In the genomic region with DNA sequence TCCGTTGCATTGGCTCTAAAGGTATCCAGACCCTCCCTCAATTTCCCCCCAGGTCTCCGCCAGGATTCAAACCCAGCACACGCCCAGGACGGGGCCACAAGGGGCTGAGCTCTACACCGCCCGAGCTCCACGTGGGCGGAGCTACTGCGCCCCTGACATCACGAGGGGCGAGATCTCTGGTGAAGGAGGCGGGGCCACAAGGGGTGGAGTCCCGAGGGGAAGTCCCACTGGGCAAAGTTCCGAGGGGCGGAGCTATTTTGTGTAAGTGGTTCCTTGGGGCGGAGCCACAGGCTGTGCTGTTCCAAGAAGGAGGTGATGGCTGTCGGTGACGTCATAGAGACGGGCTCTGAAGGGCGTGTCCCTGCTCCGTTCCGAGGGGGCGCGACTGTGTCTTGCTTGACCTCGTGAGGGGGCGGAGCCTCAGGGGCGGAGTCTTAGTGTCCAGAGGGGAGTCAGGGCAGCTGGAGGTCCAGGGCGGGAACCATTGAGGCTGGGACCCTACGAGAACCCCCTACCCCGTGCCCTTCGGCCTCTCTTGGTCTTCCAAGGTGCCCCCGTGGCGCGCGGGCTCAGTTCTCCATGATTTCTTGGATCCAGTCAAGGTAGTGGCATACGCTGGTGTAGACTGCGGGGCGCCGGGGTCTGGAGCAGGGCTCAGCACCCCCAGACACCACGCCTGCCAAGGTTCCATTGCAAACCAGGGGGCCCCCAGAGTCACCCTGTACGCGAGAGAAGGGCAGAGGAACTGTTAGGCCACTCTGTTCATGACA, we compare ENCODE assay signal across 1 cellular context.
TF ChIP-seq lines count a peak whose summit lies in the region.

No MANE protein-coding gene starts in this region.

TF ChIP-seq in IMR-90, 13 proteins besides CTCF, POLR2A, EP300 and RAD21:
- no peak for TF ChIP-seq BHLHE40 (IDR thresholded peaks at IDR 0.05; ENCODE audit: low read depth, low read length)
- no peak for TF ChIP-seq MAZ (IDR thresholded peaks at IDR 0.05; ENCODE audit: borderline replicate concordance, low read depth, low read length)
- no peak for TF ChIP-seq RFX5 (IDR thresholded peaks at IDR 0.05; ENCODE audit: low read depth, low read length)
- TF ChIP-seq, protein P1, sequence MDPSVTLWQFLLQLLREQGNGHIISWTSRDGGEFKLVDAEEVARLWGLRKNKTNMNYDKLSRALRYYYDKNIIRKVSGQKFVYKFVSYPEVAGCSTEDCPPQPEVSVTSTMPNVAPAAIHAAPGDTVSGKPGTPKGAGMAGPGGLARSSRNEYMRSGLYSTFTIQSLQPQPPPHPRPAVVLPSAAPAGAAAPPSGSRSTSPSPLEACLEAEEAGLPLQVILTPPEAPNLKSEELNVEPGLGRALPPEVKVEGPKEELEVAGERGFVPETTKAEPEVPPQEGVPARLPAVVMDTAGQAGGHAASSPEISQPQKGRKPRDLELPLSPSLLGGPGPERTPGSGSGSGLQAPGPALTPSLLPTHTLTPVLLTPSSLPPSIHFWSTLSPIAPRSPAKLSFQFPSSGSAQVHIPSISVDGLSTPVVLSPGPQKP (IDR thresholded peaks at IDR 0.05; ENCODE audit: borderline replicate concordance, low read depth, low read length): no peak
- no peak for TF ChIP-seq CEBPB (IDR thresholded peaks at IDR 0.05; ENCODE audit: low read depth, low read length)
- no peak for TF ChIP-seq RCOR1 (IDR thresholded peaks at IDR 0.05; ENCODE audit: insufficient replicate concordance, low read length)
- TF ChIP-seq CHD1 (IDR thresholded peaks at IDR 0.05; ENCODE audit: low read depth, low read length): no peak
- TF ChIP-seq MXI1 (IDR thresholded peaks at IDR 0.05; ENCODE audit: borderline replicate concordance, low read depth, low read length): no peak
- TF ChIP-seq, protein P2, sequence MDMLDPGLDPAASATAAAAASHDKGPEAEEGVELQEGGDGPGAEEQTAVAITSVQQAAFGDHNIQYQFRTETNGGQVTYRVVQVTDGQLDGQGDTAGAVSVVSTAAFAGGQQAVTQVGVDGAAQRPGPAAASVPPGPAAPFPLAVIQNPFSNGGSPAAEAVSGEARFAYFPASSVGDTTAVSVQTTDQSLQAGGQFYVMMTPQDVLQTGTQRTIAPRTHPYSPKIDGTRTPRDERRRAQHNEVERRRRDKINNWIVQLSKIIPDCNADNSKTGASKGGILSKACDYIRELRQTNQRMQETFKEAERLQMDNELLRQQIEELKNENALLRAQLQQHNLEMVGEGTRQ (IDR thresholded peaks at IDR 0.05; ENCODE audit: low read depth, low read length): no peak
- TF ChIP-seq SMC3 (IDR thresholded peaks at IDR 0.05; ENCODE audit: low read depth, low read length): no peak
- no peak for TF ChIP-seq FOS (IDR thresholded peaks at IDR 0.05; ENCODE audit: low read depth, low read length)
- no peak for TF ChIP-seq NFE2L2 (IDR thresholded peaks at IDR 0.05; ENCODE audit: low read depth, low read length)
- TF ChIP-seq MAFK (IDR thresholded peaks at IDR 0.05; ENCODE audit: low read depth, low read length): no peak
